16 cellular contexts compared by ENCODE assay signal in genomic region chr6:108677357-108677756, GRCh38.
DNase-seq lines count a peak whose midpoint lies in the region; ATAC-seq, FAIRE-seq and TF ChIP-seq lines count a peak whose summit lies in the region.
"Had no signal": no experiment of that assay in that cellular context is flagged by ENCODE, and none has a peak within 500 bp of the region (broad histone marks: within the 10 kb centered on the region; RNA-seq: fewer than 3 reads in every experiment).

No MANE protein-coding gene starts in this region.

- peak; percentile 25 for DNase-seq in NCI-H1436 (lab: John Stamatoyannopoulos, UW)
- no peak for DNase-seq in NCI-H1436 treated with DMSO at 0.1 percent for 48 hours (lab: John Stamatoyannopoulos, UW)
- peak; percentile 25 for DNase-seq in NCI-H526 treated with DMSO at 0.1 percent for 48 hours (lab: John Stamatoyannopoulos, UW)
- no peak for DNase-seq in left ventricle myocardium superior
- no peak for DNase-seq in tibial artery
- DNase-seq in RCC 7860 (ENCODE audit: low spot score), result no peak
- DNase-seq in foreskin keratinocyte, result no peak
- DNase-seq: activated T-cell treated with anti-CD3 and anti-CD28 coated beads, Interleukin-2, amount 50 U/mL, for 72 hours; erythroblast; GM23248; NCI-H1105; SHP77; stimulated activated CD4-positive, alpha-beta T cell treated with anti-CD3 and anti-CD28 coated beads, Interleukin-2, amount 100 ng/mL, for 48 hours had no signal

- no peaks in the 10 kb centered on the region for H3K9me3 ChIP-seq in tibial artery

- H3K4me1 ChIP-seq in tibial artery (peaks cover 0 to 70% (median 45%) of the 10 kb centered on the region in 4 donors), foreskin keratinocyte (peaks cover 17% of the 10 kb centered on the region)

- H3K36me3 ChIP-seq in tibial artery, result peaks cover 10 to 21% (median 19%) of the 10 kb centered on the region in 3 donors

- TF ChIP-seq CTCF in tibial artery (IDR thresholded peaks at IDR 0.05) (no peak), foreskin keratinocyte (conservative IDR thresholded peaks at IDR 0.05) (no peak)

- peak overlapping the region; percentile 10 to 21 for H3K27ac ChIP-seq in tibial artery
- H3K27ac ChIP-seq in foreskin keratinocyte, result no peak overlapping the region
- H3K27ac ChIP-seq: GM23248 had no signal

- FAIRE-seq in RCC 7860 (lab: Jason Lieb, UNC), result no peak
- FAIRE-seq: GM19239 had no signal

- H3K27me3 ChIP-seq in tibial artery (no peaks in the 10 kb centered on the region), foreskin keratinocyte (no peaks in the 10 kb centered on the region)

- intact Hi-C loops in left ventricle myocardium superior (cut with micrococcal nuclease), result no loop called here
- intact Hi-C loops in tibial artery (cut with DNase I; ENCODE audit: low total_unique reads), result no loop called here

- no peak overlapping the region for H3K4me3 ChIP-seq in tibial artery
- H3K4me3 ChIP-seq: coronary artery, GM23248 had no signal

- ATAC-seq in left ventricle myocardium superior (peak; percentile 53), HG03159 (IDR thresholded peaks at IDR 0.05; ENCODE audit: unreplicated experiment) (no peak), foreskin keratinocyte (no peak)
- ATAC-seq: activated T-cell treated with anti-CD3 and anti-CD28 coated beads, Interleukin-2, amount 50 U/mL, for 72 hours had no signal

Comparison
In these comparisons a context has a peak if more than half of its experiments do, and no peak if none do; other contexts are left out.
1. DNase-seq: peak in NCI-H1436 (single experiment) and NCI-H526 treated with DMSO at 0.1 percent for 48 hours (single experiment); none in NCI-H1436 treated with DMSO at 0.1 percent for 48 hours (single experiment), left ventricle myocardium superior (single experiment), tibial artery (0 of 2), RCC 7860 (single experiment) and foreskin keratinocyte (0 of 2).